In genomic region chr19:42153606-42154405, GRCh38 we compare ENCODE assay signal across 18 cellular contexts. TPM values are rescaled to one million over a fixed set of nuclear protein-coding genes. Genes with fewer than 3 reads are reported as not detected.
DNase-seq lines count a peak whose midpoint lies in the region; ATAC-seq, FAIRE-seq and TF ChIP-seq lines count a peak whose summit lies in the region.
"Had no signal": no experiment of that assay in that cellular context is flagged by ENCODE, and none has a peak within 500 bp of the region (broad histone marks: within the 10 kb centered on the region; RNA-seq: fewer than 3 reads in every experiment).

No MANE protein-coding gene starts in this region.

- H3K9me3 Mint-ChIP-seq in activated CD4-positive, alpha-beta T cell treated with anti-CD3 and anti-CD28 coated beads, Interleukin-2, amount 10 ng/mL, durations not matched to agents 24 days and 14 days: no peaks in the 10 kb centered on the region
- H3K9me3 Mint-ChIP-seq in WTC11: no peaks in the 10 kb centered on the region

- H2BK120ac ChIP-seq in neuronal stem cell (ENCODE audit: low read depth, low read length): no peak overlapping the region

- H3K4me2 ChIP-seq in neuronal stem cell (ENCODE audit: insufficient read depth, low read length, poor library complexity, severe bottlenecking): no peak overlapping the region

- no peaks in the 10 kb centered on the region for H3K36me3 ChIP-seq in neuronal stem cell (replicated peaks in 1 of 2; ENCODE audit: control insufficient read depth in 2 of 2, insufficient read depth in 2 of 2, low read length in 2 of 2)
- H3K36me3 ChIP-seq: cardiac muscle cell, heart left ventricle, neutrophil, right lobe of liver had no signal

- no peak overlapping the region for H4K8ac ChIP-seq in neuronal stem cell (ENCODE audit: low read depth, low read length)

- peak overlapping the region; percentile 58 for H2BK5ac ChIP-seq in neuronal stem cell (ENCODE audit: low read length)

- peaks cover 28 to 69% of the 10 kb centered on the region in 2 donors for H3K4me1 ChIP-seq in neuronal stem cell (ENCODE audit: control insufficient read depth in 2 of 2, insufficient read depth in 1 of 2, low read depth in 1 of 2, low read length in 2 of 2)
- H3K4me1 ChIP-seq: heart left ventricle had no signal

- H2AK5ac ChIP-seq in neuronal stem cell (ENCODE audit: low read depth, low read length): no peak overlapping the region

- no peak for TF ChIP-seq CTCF in WTC11 (IDR thresholded peaks at IDR 0.05)

- H3K79me1 ChIP-seq in neuronal stem cell (ENCODE audit: low read depth, low read length): no peaks in the 10 kb centered on the region

- no peak for FAIRE-seq in GM12891 (lab: Jason Lieb, UNC)
- FAIRE-seq: G401.6 had no signal

- H3K4me3 Mint-ChIP-seq in activated CD4-positive, alpha-beta T cell treated with anti-CD3 and anti-CD28 coated beads, Interleukin-2, amount 10 ng/mL, durations not matched to agents 24 days and 14 days: peak overlapping the region; percentile 9
- no peak overlapping the region for H3K4me3 Mint-ChIP-seq in WTC11

- H3K27me3 Mint-ChIP-seq in activated CD4-positive, alpha-beta T cell treated with anti-CD3 and anti-CD28 coated beads, Interleukin-2, amount 10 ng/mL, durations not matched to agents 24 days and 14 days: peaks cover 10% of the 10 kb centered on the region
- H3K27me3 Mint-ChIP-seq in WTC11 (ENCODE audit: low read depth): peaks cover 33% of the 10 kb centered on the region

- peak overlapping the region; percentile 78 for H3K23ac ChIP-seq in neuronal stem cell (ENCODE audit: low read depth, low read length, poor library complexity)

- TF ChIP-seq POLR2A in GM12891 (IDR thresholded peaks at IDR 0.05; ENCODE audit: low read depth, low read length): no peak

- intact Hi-C loops in activated CD4-positive, alpha-beta T cell treated with anti-CD3 and anti-CD28 coated beads, Interleukin-2, amount 10 ng/mL, durations not matched to agents 24 days and 14 days (cut with micrococcal nuclease): no loop called here

- no peak for DNase-seq in activated CD4-positive, alpha-beta T cell treated with anti-CD3 and anti-CD28 coated beads, Interleukin-2, amount 10 ng/mL, durations not matched to agents 24 days and 14 days
- no peak for DNase-seq in activated CD4-positive, alpha-beta T cell treated with anti-CD3 and anti-CD28 coated beads, Interleukin-2, amount 50 U/mL, for 48 hours
- DNase-seq in NCI-H1417 (lab: John Stamatoyannopoulos, UW) (peak in 2 of 3 experiments; percentile 73 to 90), WTC11 (ENCODE audit: low spot score) (no peak), neuronal stem cell (ENCODE audit: low spot score) (no peak), GM12891 (ENCODE audit: insufficient read length, low spot score) (no peak)
- DNase-seq: activated CD4-positive, alpha-beta T cell treated with anti-CD3 and anti-CD28 coated beads for 48 hours; effector CD4-positive, alpha-beta T cell; Karpas-422; NCI-H187 treated with DMSO at 0.1 percent for 48 hours; right lobe of liver had no signal

- H3K4ac ChIP-seq in neuronal stem cell (ENCODE audit: low read length): no peak overlapping the region

- no peak overlapping the region for H4K91ac ChIP-seq in neuronal stem cell (ENCODE audit: low read depth, low read length, poor library complexity)

- H3K14ac ChIP-seq in neuronal stem cell (ENCODE audit: low read length): peak overlapping the region; percentile 3

- WGBS in neuronal stem cell (ENCODE audit: extremely low coverage in 2 of 2, insufficient read length in 2 of 2, insufficient replicate concordance in 1 of 2), 2 donors: no CpG with 5 or more reads among the region's 21 CpGs

- H3K4me1 Mint-ChIP-seq in activated CD4-positive, alpha-beta T cell treated with anti-CD3 and anti-CD28 coated beads, Interleukin-2, amount 10 ng/mL, durations not matched to agents 24 days and 14 days: peaks cover 18% of the 10 kb centered on the region
- H3K4me1 Mint-ChIP-seq in WTC11: peaks cover 49% of the 10 kb centered on the region

- no peak overlapping the region for H2BK15ac ChIP-seq in neuronal stem cell (ENCODE audit: low read length)

- no peak overlapping the region for H2BK12ac ChIP-seq in neuronal stem cell (ENCODE audit: low read length)

- H2AFZ ChIP-seq in neuronal stem cell (ENCODE audit: low read length): peak overlapping the region; percentile 66

- H3K9ac ChIP-seq in neuronal stem cell (ENCODE audit: low read depth, low read length, poor library complexity): no peak overlapping the region

- POLR2A ChIA-PET in WTC11 (lab: Charles Lee): no interaction called here

- H3K18ac ChIP-seq in neuronal stem cell (ENCODE audit: low read length): no peak overlapping the region

- CTCF ChIA-PET in WTC11 (lab: Charles Lee): interaction anchor here (1.1 kb wide), 1 partner anchor 21 kb away, joined by 3 read pairs; no protein-coding TSS in a partner anchor

- no peaks in the 10 kb centered on the region for H3K36me3 Mint-ChIP-seq in activated CD4-positive, alpha-beta T cell treated with anti-CD3 and anti-CD28 coated beads, Interleukin-2, amount 10 ng/mL, durations not matched to agents 24 days and 14 days (ENCODE audit: low read depth)
- no peaks in the 10 kb centered on the region for H3K36me3 Mint-ChIP-seq in WTC11

- H3K4me3 ChIP-seq in neuronal stem cell (ENCODE audit: low read length in 2 of 2): no peak overlapping the region
- H3K4me3 ChIP-seq: cardiac muscle cell, heart left ventricle, right lobe of liver had no signal

- ATAC-seq in WTC11: no peak
- no peak for ATAC-seq in HG02884 (IDR thresholded peaks at IDR 0.05; ENCODE audit: unreplicated experiment)
- ATAC-seq in GM21576 (IDR thresholded peaks at IDR 0.05; ENCODE audit: unreplicated experiment): no peak
- ATAC-seq: heart left ventricle, right lobe of liver, Right ventricle myocardium inferior had no signal

- no peak overlapping the region for H3K27ac ChIP-seq in neuronal stem cell (replicated peaks; ENCODE audit: low read length)
- H3K27ac ChIP-seq: cardiac muscle cell, heart left ventricle, neutrophil, right lobe of liver had no signal

- H3K27ac Mint-ChIP-seq in activated CD4-positive, alpha-beta T cell treated with anti-CD3 and anti-CD28 coated beads, Interleukin-2, amount 10 ng/mL, durations not matched to agents 24 days and 14 days: peak overlapping the region; percentile 4
- H3K27ac Mint-ChIP-seq in WTC11: 0 out of 2 replicates have a peak overlapping the region, but pooled peaks have one; percentile 3

- no peaks in the 10 kb centered on the region for H3K9me3 ChIP-seq in neuronal stem cell (replicated peaks in 1 of 2; ENCODE audit: control insufficient read depth in 2 of 2, insufficient read depth in 1 of 2, low read depth in 1 of 2, low read length in 2 of 2)
- H3K9me3 ChIP-seq: heart left ventricle, neutrophil, right lobe of liver had no signal

- peaks cover 0 to 13% (median 3%) of the 10 kb centered on the region in 3 experiments for H3K27me3 ChIP-seq in neuronal stem cell (ENCODE audit: control insufficient read depth in 3 of 3, insufficient read depth in 3 of 3, low read depth in 1 of 3, low read length in 3 of 3)

TF ChIP-seq in WTC11, 78 proteins besides CTCF, POLR2A, EP300 and RAD21:
- TF ChIP-seq ZNF219 (CRISPR knock-in tag; IDR thresholded peaks at IDR 0.05; ENCODE audit: borderline replicate concordance): no peak
- TF ChIP-seq, protein P1, sequence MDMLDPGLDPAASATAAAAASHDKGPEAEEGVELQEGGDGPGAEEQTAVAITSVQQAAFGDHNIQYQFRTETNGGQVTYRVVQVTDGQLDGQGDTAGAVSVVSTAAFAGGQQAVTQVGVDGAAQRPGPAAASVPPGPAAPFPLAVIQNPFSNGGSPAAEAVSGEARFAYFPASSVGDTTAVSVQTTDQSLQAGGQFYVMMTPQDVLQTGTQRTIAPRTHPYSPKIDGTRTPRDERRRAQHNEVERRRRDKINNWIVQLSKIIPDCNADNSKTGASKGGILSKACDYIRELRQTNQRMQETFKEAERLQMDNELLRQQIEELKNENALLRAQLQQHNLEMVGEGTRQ (CRISPR knock-in tag; IDR thresholded peaks at IDR 0.05): no peak
- TF ChIP-seq, protein P2, sequence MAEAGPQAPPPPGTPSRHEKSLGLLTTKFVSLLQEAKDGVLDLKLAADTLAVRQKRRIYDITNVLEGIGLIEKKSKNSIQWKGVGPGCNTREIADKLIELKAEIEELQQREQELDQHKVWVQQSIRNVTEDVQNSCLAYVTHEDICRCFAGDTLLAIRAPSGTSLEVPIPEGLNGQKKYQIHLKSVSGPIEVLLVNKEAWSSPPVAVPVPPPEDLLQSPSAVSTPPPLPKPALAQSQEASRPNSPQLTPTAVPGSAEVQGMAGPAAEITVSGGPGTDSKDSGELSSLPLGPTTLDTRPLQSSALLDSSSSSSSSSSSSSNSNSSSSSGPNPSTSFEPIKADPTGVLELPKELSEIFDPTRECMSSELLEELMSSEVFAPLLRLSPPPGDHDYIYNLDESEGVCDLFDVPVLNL (CRISPR knock-in tag; IDR thresholded peaks at IDR 0.05; ENCODE audit: borderline replicate concordance, low read depth): no peak
- no peak for TF ChIP-seq SMAD4 (CRISPR knock-in tag; IDR thresholded peaks at IDR 0.05)

TF ChIP-seq in GM12891, 5 proteins besides CTCF, POLR2A, EP300 and RAD21:
- TF ChIP-seq TAF1 (IDR thresholded peaks at IDR 0.05; ENCODE audit: low read depth, low read length): no peak
- no peak for TF ChIP-seq PAX5 (IDR thresholded peaks at IDR 0.05; ENCODE audit: insufficient read depth, low read length, severe bottlenecking)
- TF ChIP-seq POLR2AphosphoS5 (IDR thresholded peaks at IDR 0.05; ENCODE audit: low read depth, low read length): no peak
- no peak for TF ChIP-seq POU2F2 (IDR thresholded peaks at IDR 0.05; ENCODE audit: low read depth, low read length)
- TF ChIP-seq SPI1 (IDR thresholded peaks at IDR 0.05; ENCODE audit: low read depth, low read length): no peak

RNA-seq across cellular contexts. Expression of gene POU2F2, which starts 21.6 kb away (rescaled TPM):
- 71.5 and 72.0 TPM in 2 replicates for total RNA-seq in activated CD4-positive, alpha-beta T cell treated with anti-CD3 and anti-CD28 coated beads, Interleukin-2, amount 10 ng/mL, durations not matched to agents 24 days and 14 days
- 6.0 to 7.7 TPM (median 6.6 TPM) in 3 replicates for total RNA-seq in WTC11 (2021)
- polyA plus RNA-seq in neuronal stem cell (2013, experiment 1 of 2): 2.4 TPM
- 2.5 TPM for polyA plus RNA-seq in neuronal stem cell (2013, experiment 2 of 2)
- polyA plus RNA-seq in GM12891 (2012; ENCODE audit: low read depth, missing spikeins): 33.8 TPM
- total RNA-seq: cardiac muscle cell had no signal

Comparison
In these comparisons a context has a peak if more than half of its experiments do, and no peak if none do; other contexts are left out.
1. DNase-seq: peak in NCI-H1417 (2 of 3); none in activated CD4-positive, alpha-beta T cell treated with anti-CD3 and anti-CD28 coated beads, Interleukin-2, amount 10 ng/mL, durations not matched to agents 24 days and 14 days (single experiment), activated CD4-positive, alpha-beta T cell treated with anti-CD3 and anti-CD28 coated beads, Interleukin-2, amount 50 U/mL, for 48 hours (0 of 2), WTC11 (single experiment), neuronal stem cell (single experiment) and GM12891 (single experiment).